In genomic region chr17:65167581-65167980, GRCh38 we compare ENCODE assay signal across 32 cellular contexts.
"Had no signal": no experiment of that assay in that cellular context is flagged by ENCODE, and none has a peak within 500 bp of the region (broad histone marks: within the 10 kb centered on the region; RNA-seq: fewer than 3 reads in every experiment).

No MANE protein-coding gene starts in this region.

- H3K27ac ChIP-seq: brain microvascular endothelial cell, coronary artery, dorsolateral prefrontal cortex, VCaP had no signal

- H3K36me3 Mint-ChIP-seq: activated naive CD4-positive, alpha-beta T cell treated with anti-CD3 and anti-CD28 coated beads, Interleukin-2, amount 50 U/mL, for 72 hours; T-cell; WTC11 had no signal

- FAIRE-seq: astrocyte, bronchial epithelial cell, frontal cortex had no signal

- H3K4me3 Mint-ChIP-seq: activated CD4-positive, alpha-beta memory T cell treated with anti-CD3 and anti-CD28 coated beads, Interleukin-2, amount 10 ng/mL, durations not matched to agents 7 days and 5 days; activated CD4-positive, alpha-beta T cell treated with anti-CD3 and anti-CD28 coated beads, Interleukin-2, amount 10 ng/mL, durations not matched to agents 7 days and 5 days; activated naive CD4-positive, alpha-beta T cell treated with anti-CD3 and anti-CD28 coated beads, Interleukin-2, amount 10 ng/mL, durations not matched to agents 7 days and 5 days; activated T-cell treated with anti-CD3 and anti-CD28 coated beads, Interleukin-2, amount 50 U/mL, for 24 hours; activated T-cell treated with anti-CD3 and anti-CD28 coated beads, Interleukin-2, amount 50 U/mL, for 72 hours; central memory CD8-positive, alpha-beta T cell; dendritic cell treated with granulocyte-macrophage colony-stimulating factor and Interleukin-4, amounts not matched to agents 40 ng/mL and 50 ng/mL, for 4 days; endodermal cell; T-cell; T-helper 1 cell treated with Interleukin-12 subunit alpha and Interleukin-12 subunit beta and Interleukin-4 antibody, amounts not matched to agents 30 μg/mL and 1 μg/mL, for 36 hours; WTC11 had no signal

- H3K4me3 ChIP-seq: coronary artery, dorsolateral prefrontal cortex had no signal

- H3K9me3 Mint-ChIP-seq: activated CD4-positive, alpha-beta memory T cell treated with anti-CD3 and anti-CD28 coated beads, Interleukin-2, amount 10 ng/mL, durations not matched to agents 7 days and 5 days; activated CD4-positive, alpha-beta T cell treated with anti-CD3 and anti-CD28 coated beads, Interleukin-2, amount 10 ng/mL, durations not matched to agents 7 days and 5 days; activated naive CD4-positive, alpha-beta T cell treated with anti-CD3 and anti-CD28 coated beads, Interleukin-2, amount 10 ng/mL, durations not matched to agents 7 days and 5 days; activated naive CD4-positive, alpha-beta T cell treated with anti-CD3 and anti-CD28 coated beads, Interleukin-2, amount 50 U/mL, for 72 hours; activated T-cell treated with anti-CD3 and anti-CD28 coated beads, Interleukin-2, amount 50 U/mL, for 24 hours; central memory CD8-positive, alpha-beta T cell; dendritic cell treated with granulocyte-macrophage colony-stimulating factor and Interleukin-4, amounts not matched to agents 40 ng/mL and 50 ng/mL, for 4 days; endodermal cell; T-cell; T-helper 1 cell treated with Interleukin-12 subunit alpha and Interleukin-12 subunit beta and Interleukin-4 antibody, amounts not matched to agents 30 μg/mL and 1 μg/mL, for 36 hours; WTC11 had no signal

- H3K4me1 Mint-ChIP-seq: endodermal cell, WTC11 had no signal

- H3K27me3 Mint-ChIP-seq: activated CD4-positive, alpha-beta memory T cell treated with anti-CD3 and anti-CD28 coated beads, Interleukin-2, amount 10 ng/mL, durations not matched to agents 7 days and 5 days; activated CD4-positive, alpha-beta T cell treated with anti-CD3 and anti-CD28 coated beads, Interleukin-2, amount 10 ng/mL, durations not matched to agents 7 days and 5 days; activated T-cell treated with anti-CD3 and anti-CD28 coated beads, Interleukin-2, amount 50 U/mL, for 24 hours; central memory CD8-positive, alpha-beta T cell; T-cell had no signal

- ATAC-seq: activated naive CD4-positive, alpha-beta T cell treated with anti-CD3 and anti-CD28 coated beads, Interleukin-2, amount 50 U/mL, for 72 hours; activated T-cell treated with anti-CD3 and anti-CD28 coated beads, Interleukin-2, amount 50 U/mL, for 72 hours; esophagus mucosa; T-cell; WTC11 had no signal

- H3K27me3 ChIP-seq: brain microvascular endothelial cell had no signal

- H3K27ac Mint-ChIP-seq: activated CD4-positive, alpha-beta memory T cell treated with anti-CD3 and anti-CD28 coated beads, Interleukin-2, amount 10 ng/mL, durations not matched to agents 7 days and 5 days; activated CD4-positive, alpha-beta T cell treated with anti-CD3 and anti-CD28 coated beads, Interleukin-2, amount 10 ng/mL, durations not matched to agents 7 days and 5 days; activated naive CD4-positive, alpha-beta T cell treated with anti-CD3 and anti-CD28 coated beads, Interleukin-2, amount 10 ng/mL, durations not matched to agents 7 days and 5 days; activated naive CD4-positive, alpha-beta T cell treated with anti-CD3 and anti-CD28 coated beads, Interleukin-2, amount 50 U/mL, for 72 hours; activated T-cell treated with anti-CD3 and anti-CD28 coated beads, Interleukin-2, amount 50 U/mL, for 24 hours; activated T-cell treated with anti-CD3 and anti-CD28 coated beads, Interleukin-2, amount 50 U/mL, for 72 hours; dendritic cell treated with granulocyte-macrophage colony-stimulating factor and Interleukin-4, amounts not matched to agents 40 ng/mL and 50 ng/mL, for 4 days; endodermal cell; T-cell; T-helper 1 cell treated with Interleukin-12 subunit alpha and Interleukin-12 subunit beta and Interleukin-4 antibody, amounts not matched to agents 30 μg/mL and 1 μg/mL, for 36 hours had no signal

- H3K36me3 ChIP-seq: brain microvascular endothelial cell had no signal

- DNase-seq: activated CD4-positive, alpha-beta memory T cell treated with anti-CD3 and anti-CD28 coated beads, Interleukin-2, amount 10 ng/mL, durations not matched to agents 7 days and 5 days; activated CD4-positive, alpha-beta T cell treated with anti-CD3 and anti-CD28 coated beads for 1 hour; activated CD4-positive, alpha-beta T cell treated with anti-CD3 and anti-CD28 coated beads for 4 hours; activated CD4-positive, alpha-beta T cell treated with anti-CD3 and anti-CD28 coated beads, Interleukin-2, amount 10 ng/mL, durations not matched to agents 7 days and 5 days; activated CD4-positive, alpha-beta T cell treated with anti-CD3 and anti-CD28 coated beads, Interleukin-2, amount 50 U/mL, for 4 hours; activated CD8-positive, alpha-beta memory T cell treated with anti-CD3 and anti-CD28 coated beads, Interleukin-2, amount 50 U/mL, for 48 hours; activated gamma-delta T cell; activated naive CD4-positive, alpha-beta T cell; activated naive CD4-positive, alpha-beta T cell treated with anti-CD3 and anti-CD28 coated beads, Interleukin-2, amount 10 ng/mL, durations not matched to agents 7 days and 5 days; activated T-cell treated with anti-CD3 and anti-CD28 coated beads for 4 hours; activated T-cell treated with anti-CD3 and anti-CD28 coated beads, Interleukin-2, amount 50 U/mL, for 24 hours; activated T-cell treated with anti-CD3 and anti-CD28 coated beads, Interleukin-2, amount 50 U/mL, for 72 hours; amniotic stem cell; anterior cingulate cortex; brain microvascular endothelial cell; dorsolateral prefrontal cortex; effector memory CD4-positive, alpha-beta T cell; endodermal cell; foreskin fibroblast; SW 1271; T-cell had no signal
